11 cellular contexts compared by ENCODE assay signal in genomic region chr2:11505652-11506610, GRCh38. TPM values are rescaled to one million over a fixed set of nuclear protein-coding genes. Genes with fewer than 3 reads are reported as not detected.
A peak's percentile ranks its signal among the peaks of the same experiment; 100 is the strongest.
DNase-seq lines count a peak whose midpoint lies in the region; ATAC-seq and TF ChIP-seq lines count a peak whose summit lies in the region.
"Had no signal": no experiment of that assay in that cellular context is flagged by ENCODE, and none has a peak within 500 bp of the region (broad histone marks: within the 10 kb centered on the region; RNA-seq: fewer than 3 reads in every experiment).

No MANE protein-coding gene starts in this region.

- DNase-seq in DMS53 (lab: John Stamatoyannopoulos, UW) (peak; percentile 59), epithelial cell of prostate (ENCODE audit: low read depth, low spot score) (peak; percentile 33), amygdala (lab: John Stamatoyannopoulos, UW) (no peak), T-helper 17 cell (no peak), hepatic stellate cell (ENCODE audit: low spot score) (no peak)
- DNase-seq: NCI-H1930 had no signal

- no peak for TF ChIP-seq RAD21 in Ishikawa (IDR thresholded peaks at IDR 0.05; ENCODE audit: low read depth)

- peaks cover under 1% of the 10 kb centered on the region for H3K4me1 Mint-ChIP-seq in T-helper 17 cell
- H3K4me1 Mint-ChIP-seq: B cell had no signal

- ATAC-seq in GM21367 (IDR thresholded peaks at IDR 0.05; ENCODE audit: unreplicated experiment) (peak; percentile 61), T-helper 17 cell (no peak), GM19324 (IDR thresholded peaks at IDR 0.05; ENCODE audit: low FRiP score, unreplicated experiment) (no peak)

- no peaks in the 10 kb centered on the region for H3K36me3 Mint-ChIP-seq in T-helper 17 cell (ENCODE audit: low read depth)

- peaks cover 30% of the 10 kb centered on the region for H3K27me3 Mint-ChIP-seq in T-helper 17 cell

- no peak overlapping the region for H3K4me3 Mint-ChIP-seq in T-helper 17 cell
- H3K4me3 Mint-ChIP-seq: B cell had no signal

- H3K27ac ChIP-seq in epithelial cell of prostate: no peak overlapping the region

- TF ChIP-seq EP300 in Ishikawa (IDR thresholded peaks at IDR 0.05; ENCODE audit: borderline replicate concordance): peak; percentile 41; the same call in 1 of the 2 replicates

- no peaks in the 10 kb centered on the region for H3K9me3 ChIP-seq in T-helper 17 cell (ENCODE audit: control insufficient read depth, low read length, poor library complexity, severe bottlenecking)
- H3K9me3 ChIP-seq: ovary had no signal

- H3K27ac Mint-ChIP-seq in T-helper 17 cell: no peak overlapping the region
- H3K27ac Mint-ChIP-seq: B cell had no signal

TF ChIP-seq in Ishikawa, 13 proteins besides CTCF, POLR2A, EP300 and RAD21:
- no peak for TF ChIP-seq CEBPB (IDR thresholded peaks at IDR 0.05)
- TF ChIP-seq YY1 (IDR thresholded peaks at IDR 0.05; ENCODE audit: low read depth): no peak
- peak; percentile 77 for TF ChIP-seq NFIC (IDR thresholded peaks at IDR 0.05)
- no peak for TF ChIP-seq REST (IDR thresholded peaks at IDR 0.05; ENCODE audit: low read depth)
- TF ChIP-seq EGR1 (IDR thresholded peaks at IDR 0.05): no peak
- TF ChIP-seq FOXM1 (IDR thresholded peaks at IDR 0.05; ENCODE audit: borderline replicate concordance, low read depth): no peak
- peak; percentile 72 for TF ChIP-seq MAX (IDR thresholded peaks at IDR 0.05)
- no peak for TF ChIP-seq CREB1 (IDR thresholded peaks at IDR 0.05; ENCODE audit: low read depth)
- TF ChIP-seq TAF1 (IDR thresholded peaks at IDR 0.05; ENCODE audit: low read depth): no peak
- TF ChIP-seq TEAD4 (IDR thresholded peaks at IDR 0.05): peak; percentile 74
- TF ChIP-seq USF1 (IDR thresholded peaks at IDR 0.05): no peak
- no peak for TF ChIP-seq ZBTB7A (IDR thresholded peaks at IDR 0.05; ENCODE audit: low read depth)

RNA-seq across cellular contexts. Expression of gene GREB1, which starts 27.9 kb away (rescaled TPM):
- total RNA-seq in T-helper 17 cell: 1 to 10 TPM in 1 of 2 donors, under 1 TPM in 1; 0.15 to 1.1 TPM

RNA-seq across cellular contexts. Expression of gene E2F6, which starts 40.0 kb away (rescaled TPM):
- 1 to 10 TPM; 4.4 to 5.1 TPM for total RNA-seq in T-helper 17 cell

Comparison
In these comparisons a context has a peak if more than half of its experiments do, and no peak if none do; other contexts are left out.
1. DNase-seq: peak in DMS53 (single experiment) and epithelial cell of prostate (single experiment); none in amygdala (0 of 56), T-helper 17 cell (0 of 3) and hepatic stellate cell (single experiment).